Comparison of ENCODE assay signal across 1 cellular context in the genomic region with DNA sequence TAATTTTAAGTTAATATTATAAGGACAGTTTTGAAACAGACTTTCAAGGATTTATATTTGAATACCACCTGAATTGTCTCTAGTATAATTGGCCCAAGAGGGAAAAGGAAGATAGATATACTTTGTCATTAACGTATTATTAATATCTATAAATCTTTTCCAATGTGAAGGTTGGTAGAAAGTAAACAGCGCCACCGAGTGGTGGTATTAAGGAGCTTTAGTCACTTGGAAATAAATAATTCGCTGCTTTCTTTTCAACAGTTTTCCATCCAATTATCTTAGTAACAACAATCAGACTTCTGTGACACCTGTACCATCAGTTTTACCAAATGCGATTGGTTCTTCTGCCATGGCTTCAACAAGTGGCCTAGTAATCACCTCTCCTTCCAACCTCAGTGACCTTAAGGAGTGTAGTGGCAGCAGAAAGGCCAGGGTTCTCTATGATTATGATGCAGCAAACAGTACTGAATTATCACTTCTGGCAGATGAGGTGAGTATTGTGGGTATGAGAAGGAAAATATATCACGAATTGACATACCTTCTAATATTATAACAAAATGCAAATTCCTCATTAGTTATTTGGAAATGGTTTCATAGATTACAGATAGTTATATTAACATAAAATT.
TF ChIP-seq lines count a peak whose summit lies in the region.

No MANE protein-coding gene starts in this region.

TF ChIP-seq in H1, 55 proteins besides CTCF, POLR2A, EP300 and RAD21:
- no peak for TF ChIP-seq JUN (IDR thresholded peaks at IDR 0.05; ENCODE audit: low read depth, low read length)
- no peak for TF ChIP-seq MAFK (IDR thresholded peaks at IDR 0.05; ENCODE audit: low read depth, low read length)
- no peak for TF ChIP-seq CREB1 (IDR thresholded peaks at IDR 0.05)
- no peak for TF ChIP-seq SIX5 (IDR thresholded peaks at IDR 0.05; ENCODE audit: low read depth, low read length)
- TF ChIP-seq, protein P1, sequence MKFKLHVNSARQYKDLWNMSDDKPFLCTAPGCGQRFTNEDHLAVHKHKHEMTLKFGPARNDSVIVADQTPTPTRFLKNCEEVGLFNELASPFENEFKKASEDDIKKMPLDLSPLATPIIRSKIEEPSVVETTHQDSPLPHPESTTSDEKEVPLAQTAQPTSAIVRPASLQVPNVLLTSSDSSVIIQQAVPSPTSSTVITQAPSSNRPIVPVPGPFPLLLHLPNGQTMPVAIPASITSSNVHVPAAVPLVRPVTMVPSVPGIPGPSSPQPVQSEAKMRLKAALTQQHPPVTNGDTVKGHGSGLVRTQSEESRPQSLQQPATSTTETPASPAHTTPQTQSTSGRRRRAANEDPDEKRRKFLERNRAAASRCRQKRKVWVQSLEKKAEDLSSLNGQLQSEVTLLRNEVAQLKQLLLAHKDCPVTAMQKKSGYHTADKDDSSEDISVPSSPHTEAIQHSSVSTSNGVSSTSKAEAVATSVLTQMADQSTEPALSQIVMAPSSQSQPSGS (IDR thresholded peaks at IDR 0.05; ENCODE audit: low read length): no peak
- no peak for TF ChIP-seq KDM4A (IDR thresholded peaks at IDR 0.05; ENCODE audit: low read depth, low read length, severe bottlenecking)
- TF ChIP-seq POLR2AphosphoS5 (IDR thresholded peaks at IDR 0.05; ENCODE audit: low read depth, low read length): no peak
- TF ChIP-seq ZNF274 (IDR thresholded peaks at IDR 0.05; ENCODE audit: borderline replicate concordance, extremely low read depth, low read length): no peak
- no peak for TF ChIP-seq ASH2L (IDR thresholded peaks at IDR 0.05; ENCODE audit: low read length)
- TF ChIP-seq NRF1 (IDR thresholded peaks at IDR 0.05; ENCODE audit: low read depth, low read length): no peak
- TF ChIP-seq, protein P2, sequence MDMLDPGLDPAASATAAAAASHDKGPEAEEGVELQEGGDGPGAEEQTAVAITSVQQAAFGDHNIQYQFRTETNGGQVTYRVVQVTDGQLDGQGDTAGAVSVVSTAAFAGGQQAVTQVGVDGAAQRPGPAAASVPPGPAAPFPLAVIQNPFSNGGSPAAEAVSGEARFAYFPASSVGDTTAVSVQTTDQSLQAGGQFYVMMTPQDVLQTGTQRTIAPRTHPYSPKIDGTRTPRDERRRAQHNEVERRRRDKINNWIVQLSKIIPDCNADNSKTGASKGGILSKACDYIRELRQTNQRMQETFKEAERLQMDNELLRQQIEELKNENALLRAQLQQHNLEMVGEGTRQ (IDR thresholded peaks at IDR 0.05; ENCODE audit: low read length): no peak
- TF ChIP-seq EZH2 (IDR thresholded peaks at IDR 0.05; ENCODE audit: low read depth, low read length, severe bottlenecking): no peak
- TF ChIP-seq RXRA (IDR thresholded peaks at IDR 0.05; ENCODE audit: insufficient read depth, low read depth, low read length): no peak
- no peak for TF ChIP-seq RNF2 (IDR thresholded peaks at IDR 0.05; ENCODE audit: borderline replicate concordance, low read depth, low read length, missing control alignments, poor library complexity, severe bottlenecking)
- no peak for TF ChIP-seq JUND (IDR thresholded peaks at IDR 0.05; ENCODE audit: low read length)
- no peak for TF ChIP-seq SAP30 (IDR thresholded peaks at IDR 0.05; ENCODE audit: insufficient read depth, insufficient replicate concordance, low read length)
- no peak for TF ChIP-seq CHD1 (IDR thresholded peaks at IDR 0.05; ENCODE audit: low read depth, low read length)
